24 cellular contexts compared by ENCODE assay signal in genomic region chr1:165025805-165026204, GRCh38.
"Had no signal": no experiment of that assay in that cellular context is flagged by ENCODE, and none has a peak within 500 bp of the region (broad histone marks: within the 10 kb centered on the region; RNA-seq: fewer than 3 reads in every experiment).

No MANE protein-coding gene starts in this region.

- H3K36me3 ChIP-seq: stomach, suprapubic skin, thoracic aorta, thyroid gland, tibial artery, tibial nerve, transverse colon, upper lobe of left lung, upper lobe of right lung, uterus, vagina had no signal

- H3K4me3 ChIP-seq: stomach, suprapubic skin, testis, thoracic aorta, thyroid gland, tibial artery, tibial nerve, transverse colon, upper lobe of left lung, upper lobe of right lung, uterus, vagina had no signal

- H3K27ac ChIP-seq: stomach, suprapubic skin, testis, thoracic aorta, thyroid gland, tibial artery, tibial nerve, transverse colon, upper lobe of left lung, upper lobe of right lung, uterus, vagina had no signal

- H3K27me3 ChIP-seq: stomach, suprapubic skin, testis, thyroid gland, tibial artery, tibial nerve, transverse colon, upper lobe of left lung, upper lobe of right lung, uterus, vagina had no signal

- DNase-seq: stimulated activated CD4-positive, alpha-beta T cell treated with anti-CD3 and anti-CD28 coated beads, Interleukin-2, amount 100 ng/mL, for 48 hours; stimulated activated CD4-positive, alpha-beta T cell treated with anti-CD3 and anti-CD28 coated beads, Interleukin-4, amount 100 ng/mL, for 1 hour; stimulated activated CD4-positive, alpha-beta T cell treated with anti-CD3 and anti-CD28 coated beads, Interleukin-4, amount 100 ng/mL, for 24 hours; stimulated activated CD4-positive, alpha-beta T cell treated with anti-CD3 and anti-CD28 coated beads, Interleukin-4, amount 100 ng/mL, for 4 hours; stimulated activated CD8-positive, alpha-beta memory T cell treated with anti-CD3 and anti-CD28 coated beads, Interleukin-4, amount 100 ng/mL, for 48 hours; stimulated activated naive B cell treated with anti-CD40 and anti-IgM and Interleukin-4, amounts not matched to agents 10 μg/mL and 1 μg/mL and 100 μg/mL, for 72 hours; stimulated activated naive CD4-positive, alpha-beta T cell; stimulated activated naive CD4-positive, alpha-beta T cell treated with Interleukin-2 at 50 U/mL for 16 hours; stimulated activated naive CD8-positive, alpha-beta T cell treated with anti-CD3 and anti-CD28 coated beads, Interleukin-15, amount 100 ng/mL, for 72 hours; stimulated activated naive CD8-positive, alpha-beta T cell treated with anti-CD3 and anti-CD28 coated beads, Interleukin-15, Interleukin-2, amounts not matched to agents 100 U/mL and 50 U/mL, for 24 hours; stomach; substantia nigra; testis; thyroid gland; tibial artery; transverse colon; trophoblast cell; upper lobe of left lung; upper lobe of right lung; uterus had no signal

- H3K9me3 ChIP-seq: testis, thoracic aorta, thyroid gland, transverse colon, upper lobe of right lung, uterus, vagina had no signal
